In the genomic region with DNA sequence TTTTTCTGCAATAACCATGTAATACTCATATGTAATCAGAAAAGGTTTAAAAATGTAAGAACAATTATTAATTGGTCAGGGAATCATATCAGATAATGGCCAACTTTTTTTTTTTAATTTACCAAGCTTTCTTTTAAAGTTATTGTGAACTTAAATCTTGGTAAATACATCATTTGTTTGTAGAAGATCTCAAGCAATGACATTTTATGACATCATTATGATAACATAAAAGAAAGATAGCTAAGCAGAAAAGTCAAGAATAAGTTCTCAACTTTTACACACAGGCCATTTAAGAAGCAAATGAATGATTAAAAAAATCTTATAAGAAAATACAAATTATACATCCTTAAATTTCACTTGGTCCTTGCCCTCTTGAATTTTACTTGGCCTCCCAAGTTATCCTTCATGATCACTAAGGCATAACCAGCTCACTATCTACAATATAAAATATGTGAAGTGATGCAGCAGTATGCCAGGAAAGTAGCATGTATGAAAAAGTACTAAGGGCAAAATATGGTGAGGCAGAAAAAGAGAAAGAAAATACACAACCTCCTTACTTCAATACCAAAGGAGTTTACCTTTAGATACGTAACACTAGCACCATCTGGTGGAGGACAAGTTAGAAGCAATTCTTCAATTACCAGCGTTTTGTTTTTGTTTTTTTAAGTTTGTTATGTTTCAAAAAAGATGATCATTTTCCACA, we compare ENCODE assay signal across 8 cellular contexts.
A peak's percentile ranks its signal among the peaks of the same experiment; 100 is the strongest.
DNase-seq lines count a peak whose midpoint lies in the region; ATAC-seq and TF ChIP-seq lines count a peak whose summit lies in the region.

No MANE protein-coding gene starts in this region.

- no peak overlapping the region for H3K9ac ChIP-seq in SU-DHL-6 (ENCODE audit: low read length)

- H3K27ac ChIP-seq in A673 (ENCODE audit: low read depth, low read length, poor library complexity, severe bottlenecking) (no peak overlapping the region), SU-DHL-6 (ENCODE audit: low read depth, low read length) (no peak overlapping the region)

- no peaks in the 10 kb centered on the region; the same call in 1 of the 2 replicates for H3F3A ChIP-seq in SU-DHL-6 (ENCODE audit: insufficient read depth)

- no peaks in the 10 kb centered on the region for H3K9me2 ChIP-seq in SU-DHL-6 (replicated peaks; ENCODE audit: insufficient read depth, low read length)

- H3K4me2 ChIP-seq in SU-DHL-6 (ENCODE audit: low read depth, low read length, poor library complexity, severe bottlenecking), result no peak overlapping the region

- no TSS peak for BruUV-seq in A673 (replicated peaks; lab: Mats Ljungman, UMichigan)

- no peak overlapping the region for H2AFZ ChIP-seq in SU-DHL-6 (ENCODE audit: low read depth, low read length, severe bottlenecking)

- ATAC-seq in GM21723 (IDR thresholded peaks at IDR 0.05; ENCODE audit: unreplicated experiment) (no peak), GM21737 (IDR thresholded peaks at IDR 0.05; ENCODE audit: unreplicated experiment) (no peak)

- intact Hi-C loops in A673 (cut with micrococcal nuclease; ENCODE audit: unreplicated experiment), result loop anchor here (1.0 to 10.0 kb wide), 2 partner anchors 330 to 513 kb away; no protein-coding TSS in a partner anchor

- peak; percentile 68 for DNase-seq in A673 (ENCODE audit: low spot score)
- peak; percentile 36 for DNase-seq in GM04504 (ENCODE audit: low read depth)
- peak; percentile 52 for DNase-seq in NCI-H1417 treated with DMSO at 0.1 percent for 48 hours (lab: John Stamatoyannopoulos, UW)
- DNase-seq in fibroblast of villous mesenchyme (ENCODE audit: low read depth), result peak; percentile 82
- peak; percentile 29 for DNase-seq in putamen (ENCODE audit: low spot score)

- no peaks in the 10 kb centered on the region for H3K79me2 ChIP-seq in SU-DHL-6 (ENCODE audit: insufficient read depth, low read length)

- H4K20me1 ChIP-seq in SU-DHL-6 (ENCODE audit: low read depth, low read length), result no peaks in the 10 kb centered on the region

- H3K36me3 ChIP-seq in A673 (ENCODE audit: insufficient read depth, low read length, poor library complexity, severe bottlenecking) (no peaks in the 10 kb centered on the region), SU-DHL-6 (ENCODE audit: low read length) (no peaks in the 10 kb centered on the region)

- H3K4me3 ChIP-seq in A673 (ENCODE audit: low read depth, low read length, poor library complexity, severe bottlenecking) (no peak overlapping the region), SU-DHL-6 (ENCODE audit: insufficient read depth, low read length, poor library complexity, severe bottlenecking) (no peak overlapping the region), fibroblast of villous mesenchyme (ENCODE audit: low read depth, low read length) (no peak overlapping the region)

- H3K4me1 ChIP-seq in A673 (ENCODE audit: insufficient read depth, low read length, poor library complexity, severe bottlenecking), result no peaks in the 10 kb centered on the region

- POLR2A ChIA-PET in A673 (lab: Charles Lee; ENCODE audit: low non-redundant PET), result no interaction called here

- TF ChIP-seq CTCF in A673 (conservative IDR thresholded peaks at IDR 0.05; ENCODE audit: low read depth, low read length), result peak; percentile 78
- peak; percentile 59 for TF ChIP-seq CTCF in SU-DHL-6 (IDR thresholded peaks at IDR 0.05; ENCODE audit: insufficient read depth, low read length, poor library complexity, severe bottlenecking)
- TF ChIP-seq CTCF in fibroblast of villous mesenchyme (IDR thresholded peaks at IDR 0.05; ENCODE audit: insufficient read depth, low read depth, low read length), result peak; percentile 73

- H3K9me3 ChIP-seq in A673 (ENCODE audit: low read depth, low read length, poor library complexity, severe bottlenecking) (no peaks in the 10 kb centered on the region), SU-DHL-6 (ENCODE audit: insufficient read depth, low read length) (no peaks in the 10 kb centered on the region)

- H3K27me3 ChIP-seq in A673 (replicated peaks; ENCODE audit: insufficient read depth, low read depth, low read length, poor library complexity), result no peaks in the 10 kb centered on the region
- no peaks in the 10 kb centered on the region for H3K27me3 ChIP-seq in SU-DHL-6 (ENCODE audit: low read length)

- CTCF ChIA-PET in A673 (lab: Charles Lee), result interaction anchor here (0.6 to 1.1 kb wide), 2 partner anchors 464 to 513 kb away, joined by 3 to 10 read pairs; no protein-coding TSS in a partner anchor

Comparison
In these comparisons a context has a peak if more than half of its experiments do, and no peak if none do; other contexts are left out.
1. DNase-seq: peak in every context shown above with its lines; median percentile 82 in fibroblast of villous mesenchyme; 68 in A673; 52 in NCI-H1417 treated with DMSO at 0.1 percent for 48 hours; 36 in GM04504; 29 in putamen.